8 cellular contexts compared by ENCODE assay signal in genomic region chr3:138862531-138862923, GRCh38. TPM values are rescaled to one million over a fixed set of nuclear protein-coding genes. Genes with fewer than 3 reads are reported as not detected.
DNase-seq lines count a peak whose midpoint lies in the region; ATAC-seq, FAIRE-seq and TF ChIP-seq lines count a peak whose summit lies in the region.

No MANE protein-coding gene starts in this region.

- H3K4me3 ChIP-seq in breast epithelium (peak overlapping the region in 2 of 3 donors; percentile 5 to 21), liver (ENCODE audit: low read depth in 1 of 3, low read length in 3 of 3) (no peak overlapping the region), upper lobe of right lung (no peak overlapping the region)

- peak; percentile 42 for DNase-seq in NCI-H82 (lab: John Stamatoyannopoulos, UW)
- DNase-seq in NCI-H82 treated with DMSO at 0.1 percent for 48 hours (lab: John Stamatoyannopoulos, UW; ENCODE audit: unreplicated experiment): no peak
- no peak for DNase-seq in breast epithelium (ENCODE audit: low spot score in 2 of 2)
- DNase-seq in upper lobe of right lung: no peak
- no peak for DNase-seq in NK-92 (lab: John Stamatoyannopoulos, UW; ENCODE audit: unreplicated experiment)
- DNase-seq in D721Med (ENCODE audit: insufficient read length, low spot score): no peak

- H3K9me3 ChIP-seq in breast epithelium (no peaks in the 10 kb centered on the region), liver (ENCODE audit: control insufficient read depth in 4 of 4, low read length in 3 of 4) (no peaks in the 10 kb centered on the region), upper lobe of right lung (no peaks in the 10 kb centered on the region)

- H3K27ac ChIP-seq in breast epithelium (peak overlapping the region; percentile 85 to 86), liver (ENCODE audit: low read depth in 1 of 2, low read length in 2 of 2) (peak overlapping the region; percentile 47 to 78), upper lobe of right lung (peak overlapping the region; percentile 59)

- WGBS in liver: 56% methylated on average over 4 of the region's 4 CpGs

- peak; percentile 90 for ATAC-seq in upper lobe of right lung
- ATAC-seq in GM18498 (IDR thresholded peaks at IDR 0.05; ENCODE audit: unreplicated experiment): no peak

- peaks cover 0 to 13% of the 10 kb centered on the region in 2 donors for H3K4me1 ChIP-seq in breast epithelium
- peaks cover 0 to 12% (median 8%) of the 10 kb centered on the region in 4 donors for H3K4me1 ChIP-seq in liver (ENCODE audit: control insufficient read depth in 4 of 4, insufficient read depth in 4 of 4, low read length in 3 of 4)
- peaks cover 12% of the 10 kb centered on the region for H3K4me1 ChIP-seq in upper lobe of right lung

- intact Hi-C loops in breast epithelium (cut with DNase I; ENCODE audit: low total_unique reads): no loop called here
- intact Hi-C loops in upper lobe of right lung (cut with DNase I): no loop called here

- TF ChIP-seq CTCF in breast epithelium (IDR thresholded peaks at IDR 0.05): no peak
- TF ChIP-seq CTCF in liver (IDR thresholded peaks at IDR 0.05; ENCODE audit: low read depth, low read length, missing input control): no peak
- TF ChIP-seq CTCF in upper lobe of right lung (IDR thresholded peaks at IDR 0.05): no peak
- no peak for TF ChIP-seq CTCF in D721Med (IDR thresholded peaks at IDR 0.05; ENCODE audit: insufficient read depth, missing control alignments)

- TF ChIP-seq RAD21 in liver (IDR thresholded peaks at IDR 0.05): no peak

- H3K27me3 ChIP-seq in breast epithelium (no peaks in the 10 kb centered on the region), liver (ENCODE audit: control insufficient read depth in 4 of 4, insufficient read depth in 4 of 4, low read length in 3 of 4) (no peaks in the 10 kb centered on the region), upper lobe of right lung (no peaks in the 10 kb centered on the region)

- no peak overlapping the region for H3K9ac ChIP-seq in liver (ENCODE audit: low read depth in 1 of 2, low read length in 2 of 2)

- no peak for TF ChIP-seq POLR2A in breast epithelium (IDR thresholded peaks at IDR 0.05)

- no peaks in the 10 kb centered on the region for H3K36me3 ChIP-seq in breast epithelium
- no peaks in the 10 kb centered on the region for H3K36me3 ChIP-seq in liver (ENCODE audit: control insufficient read depth in 4 of 4, insufficient read depth in 3 of 4, low read depth in 1 of 4, low read length in 3 of 4)
- H3K36me3 ChIP-seq in upper lobe of right lung: no peaks in the 10 kb centered on the region

- FAIRE-seq in D721Med (lab: Jason Lieb, UNC): no peak

TF ChIP-seq in liver, 16 proteins besides CTCF, POLR2A, EP300 and RAD21:
- TF ChIP-seq HNF4G (IDR thresholded peaks at IDR 0.05) (no peak), JUND (IDR thresholded peaks at IDR 0.05) (no peak), MAX (IDR thresholded peaks at IDR 0.05) (no peak), FOXA1 (IDR thresholded peaks at IDR 0.05) (no peak), RXRA (IDR thresholded peaks at IDR 0.05) (no peak), HNF4A (conservative IDR thresholded peaks at IDR 0.05) (no peak), GABPA (IDR thresholded peaks at IDR 0.05 in 1 of 2, conservative IDR thresholded peaks at IDR 0.05 in 1 of 2) (no peak), FOXA2 (IDR thresholded peaks at IDR 0.05) (no peak), ZBTB33 (IDR thresholded peaks at IDR 0.05) (no peak), TAF1 (conservative IDR thresholded peaks at IDR 0.05) (no peak), NR2F2 (IDR thresholded peaks at IDR 0.05) (no peak), YY1 (IDR thresholded peaks at IDR 0.05) (no peak), ATF3 (IDR thresholded peaks at IDR 0.05) (no peak)
TF ChIP-seq in liver: peak in this region for 0.

RNA-seq across cellular contexts. Expression of gene PIK3CB, which starts 27.8 kb away (rescaled TPM):
- total RNA-seq in breast epithelium: 10 to 100 TPM; 30.5 to 46.2 (median 31.7) TPM
- total RNA-seq in liver: 10 to 100 TPM; 13.4 to 15.9 TPM
- 1 to 10 TPM; 4.7 to 8.8 TPM for polyA plus RNA-seq in liver
- total RNA-seq in upper lobe of right lung: 37.4 TPM

Comparison
In these comparisons a context has a peak if more than half of its experiments do, and no peak if none do; other contexts are left out.
1. H3K4me3 ChIP-seq: peak in breast epithelium (2 of 3); none in liver (0 of 3) and upper lobe of right lung (single experiment).
2. Peak in every context shown above with its lines, with median percentiles within 50 percentile points of each other: H3K27ac ChIP-seq.